In genomic region chr5:29309359-29309758, GRCh38 we compare ENCODE assay signal across 35 cellular contexts.
"Had no signal": no experiment of that assay in that cellular context is flagged by ENCODE, and none has a peak within 500 bp of the region (broad histone marks: within the 10 kb centered on the region; RNA-seq: fewer than 3 reads in every experiment).

No MANE protein-coding gene starts in this region.

- H3K27me3 ChIP-seq: MG63 had no signal

- H3K36me3 ChIP-seq: MG63 had no signal

- H3K9me3 ChIP-seq: MG63 had no signal

- DNase-seq: Karpas-422, Kasumi-1, MG63, MM.1S, MV-4-11, NCI-H1048, NCI-H1092, NCI-H1092 treated with DMSO at 0.1 percent for 48 hours, NCI-H1105, NCI-H1105 treated with DMSO at 0.1 percent for 48 hours, NCI-H1417 treated with DMSO at 0.1 percent for 48 hours, NCI-H1436, NCI-H1436 treated with DMSO at 0.1 percent for 48 hours, NCI-H146, NCI-H1694, NCI-H1694 treated with DMSO at 0.1 percent for 48 hours, NCI-H187, NCI-H187 treated with DMSO at 0.1 percent for 48 hours, NCI-H1930, NCI-H2029, NCI-H2029 treated with DMSO at 0.1 percent for 48 hours, NCI-H2081, NCI-H2081 treated with DMSO at 0.1 percent for 48 hours, NCI-H2107, NCI-H2171, NCI-H2171 treated with DMSO at 0.1 percent for 48 hours, NCI-H2227 treated with DMSO at 0.1 percent for 48 hours, NCI-H226, NCI-H345, NCI-H446, NCI-H446 treated with DMSO at 0.1 percent for 48 hours, NCI-H510A, NCI-H510A treated with DMSO at 0.1 percent for 48 hours, NCI-H524, NCI-H524 treated with DMSO at 0.1 percent for 48 hours had no signal

- H3K4me3 ChIP-seq: MG63 had no signal
